ENCODE assay signal across 9 cellular contexts in genomic region chr17:55601874-55602364, GRCh38.
A peak's percentile ranks its signal among the peaks of the same experiment; 100 is the strongest.
DNase-seq lines count a peak whose midpoint lies in the region; ATAC-seq, FAIRE-seq and TF ChIP-seq lines count a peak whose summit lies in the region.
"Had no signal": no experiment of that assay in that cellular context is flagged by ENCODE, and none has a peak within 500 bp of the region (broad histone marks: within the 10 kb centered on the region; RNA-seq: fewer than 3 reads in every experiment).

No MANE protein-coding gene starts in this region.

- peak; percentile 82 for TF ChIP-seq CTCF in astrocyte (IDR thresholded peaks at IDR 0.05; ENCODE audit: insufficient read depth, low read depth, low read length)

- no peaks in the 10 kb centered on the region for H4K20me1 ChIP-seq in astrocyte (ENCODE audit: insufficient read depth, low read length)

- H3K4me1 Mint-ChIP-seq in astrocyte (ENCODE audit: low read depth, unreplicated experiment), result peaks cover 7% of the 10 kb centered on the region
- H3K4me1 Mint-ChIP-seq in activated CD8-positive, alpha-beta memory T cell treated with anti-CD3 and anti-CD28 coated beads, Interleukin-2, amount 10 ng/mL, durations not matched to agents 7 days and 5 days, result no peaks in the 10 kb centered on the region

- H3K4me2 ChIP-seq in astrocyte (ENCODE audit: low read length), result no peak overlapping the region

- H3K9me3 Mint-ChIP-seq in astrocyte (ENCODE audit: unreplicated experiment), result no peaks in the 10 kb centered on the region
- peaks cover 17% of the 10 kb centered on the region for H3K9me3 Mint-ChIP-seq in activated CD8-positive, alpha-beta memory T cell treated with anti-CD3 and anti-CD28 coated beads, Interleukin-2, amount 10 ng/mL, durations not matched to agents 7 days and 5 days (ENCODE audit: low read depth)

- peaks cover 2% of the 10 kb centered on the region for H3K36me3 Mint-ChIP-seq in astrocyte (ENCODE audit: low read depth, unreplicated experiment)
- H3K36me3 Mint-ChIP-seq in activated CD8-positive, alpha-beta memory T cell treated with anti-CD3 and anti-CD28 coated beads, Interleukin-2, amount 10 ng/mL, durations not matched to agents 7 days and 5 days, result no peaks in the 10 kb centered on the region

- CTCF ChIA-PET in activated CD8-positive, alpha-beta memory T cell treated with anti-CD3 and anti-CD28 coated beads, Interleukin-2, amount 10 ng/mL, durations not matched to agents 7 days and 5 days (lab: Charles Lee), result interaction anchor here (0.7 to 2.0 kb wide), 10 partner anchors 10 to 157 kb away, joined by 3 to 22 read pairs (median 3); no protein-coding TSS in a partner anchor

- peak; percentile 51 for ATAC-seq in GM21367 (IDR thresholded peaks at IDR 0.05; ENCODE audit: unreplicated experiment)
- no peak for ATAC-seq in GM21529 (IDR thresholded peaks at IDR 0.05; ENCODE audit: unreplicated experiment)
- no peak for ATAC-seq in activated CD8-positive, alpha-beta memory T cell treated with anti-CD3 and anti-CD28 coated beads, Interleukin-2, amount 10 ng/mL, durations not matched to agents 7 days and 5 days

- H3K9ac ChIP-seq in astrocyte (ENCODE audit: low read length), result no peak overlapping the region

- H3K79me2 ChIP-seq in astrocyte (ENCODE audit: insufficient read depth, low read length), result no peaks in the 10 kb centered on the region

- H3K9me3 ChIP-seq in astrocyte (ENCODE audit: insufficient read depth, low read depth, low read length), result no peaks in the 10 kb centered on the region

- H3K27ac Mint-ChIP-seq in astrocyte (ENCODE audit: unreplicated experiment), result peak overlapping the region; percentile 29
- H3K27ac Mint-ChIP-seq in activated CD8-positive, alpha-beta memory T cell treated with anti-CD3 and anti-CD28 coated beads, Interleukin-2, amount 10 ng/mL, durations not matched to agents 7 days and 5 days, result no peak overlapping the region

- no peaks in the 10 kb centered on the region for H3K4me1 ChIP-seq in astrocyte (ENCODE audit: insufficient read depth, low read length)

- FAIRE-seq in astrocyte (lab: Jason Lieb, UNC), result peak; percentile 13

- peak; percentile 7 for DNase-seq in COR-L47 (lab: John Stamatoyannopoulos, UW)
- DNase-seq in NCI-H1092 (lab: John Stamatoyannopoulos, UW), result peak; percentile 19
- DNase-seq in astrocyte (ENCODE audit: low read depth), result peak; percentile 34
- peak; percentile 34 for DNase-seq in left kidney (ENCODE audit: low read depth, low spot score)
- no peak for DNase-seq in OCI-M2 (lab: John Stamatoyannopoulos, UW; ENCODE audit: unreplicated experiment)
- no peak for DNase-seq in activated CD8-positive, alpha-beta memory T cell treated with anti-CD3 and anti-CD28 coated beads, Interleukin-2, amount 10 ng/mL, durations not matched to agents 7 days and 5 days

- no peaks in the 10 kb centered on the region for H3K27me3 Mint-ChIP-seq in astrocyte (ENCODE audit: low read depth, unreplicated experiment)
- peaks cover 29% of the 10 kb centered on the region for H3K27me3 Mint-ChIP-seq in activated CD8-positive, alpha-beta memory T cell treated with anti-CD3 and anti-CD28 coated beads, Interleukin-2, amount 10 ng/mL, durations not matched to agents 7 days and 5 days

- no peaks in the 10 kb centered on the region for H3K36me3 ChIP-seq in astrocyte (ENCODE audit: insufficient read depth, low read length)

- H3K4me3 Mint-ChIP-seq in astrocyte (ENCODE audit: unreplicated experiment), result no peak overlapping the region
- no peak overlapping the region for H3K4me3 Mint-ChIP-seq in activated CD8-positive, alpha-beta memory T cell treated with anti-CD3 and anti-CD28 coated beads, Interleukin-2, amount 10 ng/mL, durations not matched to agents 7 days and 5 days

- no peak overlapping the region for H2AFZ ChIP-seq in astrocyte (ENCODE audit: low read depth, low read length)

- no peak overlapping the region for H3K4me3 ChIP-seq in astrocyte (ENCODE audit: insufficient read depth, low read depth, low read length)
- H3K4me3 ChIP-seq: SK-N-MC had no signal

- no peak overlapping the region for H3K27ac ChIP-seq in astrocyte (ENCODE audit: low read depth, low read length)
- H3K27ac ChIP-seq: SK-N-MC had no signal

- peaks cover 6% of the 10 kb centered on the region for H3K27me3 ChIP-seq in astrocyte (ENCODE audit: insufficient read depth, low read length)

Comparison
In these comparisons a context has a peak if more than half of its experiments do, and no peak if none do; other contexts are left out.
1. DNase-seq: peak in COR-L47 (single experiment), NCI-H1092 (single experiment), astrocyte (single experiment) and left kidney (single experiment); none in OCI-M2 (single experiment) and activated CD8-positive, alpha-beta memory T cell treated with anti-CD3 and anti-CD28 coated beads, Interleukin-2, amount 10 ng/mL, durations not matched to agents 7 days and 5 days (single experiment).